ENCODE assay signal across 11 cellular contexts in genomic region chr22:49999063-49999900, GRCh38. TPM values are rescaled to one million over a fixed set of nuclear protein-coding genes. Genes with fewer than 3 reads are reported as not detected.
A peak's percentile ranks its signal among the peaks of the same experiment; 100 is the strongest.
DNase-seq lines count a peak whose midpoint lies in the region; ATAC-seq and TF ChIP-seq lines count a peak whose summit lies in the region.
"Had no signal": no experiment of that assay in that cellular context is flagged by ENCODE, and none has a peak within 500 bp of the region (broad histone marks: within the 10 kb centered on the region; RNA-seq: fewer than 3 reads in every experiment).

No MANE protein-coding gene starts in this region.

- H3K27me3 ChIP-seq in GM23248 (replicated peaks; ENCODE audit: insufficient read depth) = 0 out of 2 replicates have a peak, but pooled peaks cover 7% of the 10 kb centered on the region

- no peak overlapping the region for H3K4me2 ChIP-seq in GM23248 (ENCODE audit: unreplicated experiment)

- no peaks in the 10 kb centered on the region for H3K79me2 ChIP-seq in GM23248 (ENCODE audit: insufficient read depth)

- ATAC-seq in activated CD8-positive, alpha-beta T cell treated with anti-CD3 and anti-CD28 coated beads, Interleukin-2, amount 10 ng/mL, durations not matched to agents 7 days and 5 days = peak; percentile 27
- peak; percentile 59 to 70 for ATAC-seq in left cardiac atrium

- H3F3A ChIP-seq in GM23248 (ENCODE audit: insufficient read depth) = no peaks in the 10 kb centered on the region

- no peaks in the 10 kb centered on the region for H4K20me1 ChIP-seq in GM23248 (ENCODE audit: insufficient read depth)

- no peak overlapping the region for H3K27ac Mint-ChIP-seq in activated CD8-positive, alpha-beta T cell treated with anti-CD3 and anti-CD28 coated beads, Interleukin-2, amount 10 ng/mL, durations not matched to agents 7 days and 5 days
- no peak overlapping the region for H3K27ac Mint-ChIP-seq in progenitor cell of endocrine pancreas

- H3K9me3 Mint-ChIP-seq in activated CD8-positive, alpha-beta T cell treated with anti-CD3 and anti-CD28 coated beads, Interleukin-2, amount 10 ng/mL, durations not matched to agents 7 days and 5 days (ENCODE audit: insufficient read depth) = no peaks in the 10 kb centered on the region
- H3K9me3 Mint-ChIP-seq in progenitor cell of endocrine pancreas (ENCODE audit: low read depth) = no peaks in the 10 kb centered on the region

- no peaks in the 10 kb centered on the region for H3K4me1 ChIP-seq in GM23248 (ENCODE audit: insufficient read depth)

- peak; percentile 46 for DNase-seq in GM23248
- no peak for DNase-seq in activated CD8-positive, alpha-beta T cell treated with anti-CD3 and anti-CD28 coated beads, Interleukin-2, amount 10 ng/mL, durations not matched to agents 7 days and 5 days
- DNase-seq in left cardiac atrium = no peak
- DNase-seq in progenitor cell of endocrine pancreas (ENCODE audit: low spot score, unreplicated experiment) = peak; percentile 36
- no peak for DNase-seq in NOMO-1 treated with DMSO at 0.1 percent for 48 hours (lab: John Stamatoyannopoulos, UW; ENCODE audit: unreplicated experiment)
- DNase-seq in cortex of kidney (lab: John Stamatoyannopoulos, UW) = no peak
- no peak for DNase-seq in NCI-H1048 (lab: John Stamatoyannopoulos, UW)
- no peak for DNase-seq in NCI-H2171 (lab: John Stamatoyannopoulos, UW)
- DNase-seq: midbrain, NCI-H1436 treated with DMSO at 0.1 percent for 48 hours, T1000 had no signal

- H3K9me3 ChIP-seq in GM23248 (ENCODE audit: low read depth) = no peaks in the 10 kb centered on the region

- no peak overlapping the region for H3K4me3 ChIP-seq in GM23248

- H3K36me3 ChIP-seq in GM23248 (ENCODE audit: low read depth) = no peaks in the 10 kb centered on the region

- TF ChIP-seq CTCF in progenitor cell of endocrine pancreas (IDR thresholded peaks at IDR 0.05; ENCODE audit: unreplicated experiment) = no peak

- WGBS in GM23248 (ENCODE audit: low coverage in 1 of 2, low lambda C conversion rate in 2 of 2, missing lambda C conversion rate in 2 of 2), 2 experiments = 21 to 25% methylated on average over 33 to 34 of the region's 67 CpGs

- H3K36me3 Mint-ChIP-seq in activated CD8-positive, alpha-beta T cell treated with anti-CD3 and anti-CD28 coated beads, Interleukin-2, amount 10 ng/mL, durations not matched to agents 7 days and 5 days (ENCODE audit: low read depth) = no peaks in the 10 kb centered on the region
- no peaks in the 10 kb centered on the region for H3K36me3 Mint-ChIP-seq in progenitor cell of endocrine pancreas (ENCODE audit: insufficient read depth)

- in situ Hi-C loops in GM23248 (cut with MboI) = no loop called here

- H3K27me3 Mint-ChIP-seq in activated CD8-positive, alpha-beta T cell treated with anti-CD3 and anti-CD28 coated beads, Interleukin-2, amount 10 ng/mL, durations not matched to agents 7 days and 5 days (ENCODE audit: low read depth) = peaks cover 2% of the 10 kb centered on the region
- H3K27me3 Mint-ChIP-seq in progenitor cell of endocrine pancreas = peaks cover 30% of the 10 kb centered on the region

- H3K27ac ChIP-seq in GM23248 = no peak overlapping the region

- CTCF ChIA-PET in activated CD8-positive, alpha-beta T cell treated with anti-CD3 and anti-CD28 coated beads, Interleukin-2, amount 10 ng/mL, durations not matched to agents 7 days and 5 days (lab: Charles Lee) = no interaction called here

- POLR2A ChIA-PET in activated CD8-positive, alpha-beta T cell treated with anti-CD3 and anti-CD28 coated beads, Interleukin-2, amount 10 ng/mL, durations not matched to agents 7 days and 5 days (lab: Charles Lee) = no interaction called here

- no peak overlapping the region for H2AFZ ChIP-seq in GM23248

- H3K9me2 ChIP-seq in GM23248 (ENCODE audit: insufficient read depth) = no peaks in the 10 kb centered on the region

- H3K9ac ChIP-seq in GM23248 = no peak overlapping the region

- intact Hi-C loops in left cardiac atrium (cut with DNase I) = no loop called here

- H3K4me3 Mint-ChIP-seq in activated CD8-positive, alpha-beta T cell treated with anti-CD3 and anti-CD28 coated beads, Interleukin-2, amount 10 ng/mL, durations not matched to agents 7 days and 5 days = no peak overlapping the region
- H3K4me3 Mint-ChIP-seq in progenitor cell of endocrine pancreas (ENCODE audit: low read depth) = peak overlapping the region; percentile 41

- peaks cover 4% of the 10 kb centered on the region for H3K4me1 Mint-ChIP-seq in activated CD8-positive, alpha-beta T cell treated with anti-CD3 and anti-CD28 coated beads, Interleukin-2, amount 10 ng/mL, durations not matched to agents 7 days and 5 days (ENCODE audit: low read depth)
- no peaks in the 10 kb centered on the region for H3K4me1 Mint-ChIP-seq in progenitor cell of endocrine pancreas (ENCODE audit: low read depth)

RNA-seq across cellular contexts. Expression of gene IL17REL, which starts 13.3 kb away (rescaled TPM):
- total RNA-seq in GM23248 (2014; rRNA removed; shearing (Covaris generic)) = not detected in 2 replicates
- polyA plus RNA-seq in GM23248 (2016; fragmentation: Nextera tagmentation; extraction: Ambion mirVana) = not detected in 2 replicates
- total RNA-seq in activated CD8-positive, alpha-beta T cell treated with anti-CD3 and anti-CD28 coated beads, Interleukin-2, amount 10 ng/mL, durations not matched to agents 7 days and 5 days = not detected
- total RNA-seq in left cardiac atrium = not detected
- 0.10 TPM in 1 of 2 replicates, not detected in the other for total RNA-seq in progenitor cell of endocrine pancreas

RNA-seq across cellular contexts. Expression of gene PIM3, which starts 38.7 kb away (rescaled TPM):
- 16.2 and 17.3 TPM in 2 replicates for total RNA-seq in GM23248 (2014; rRNA removed; shearing (Covaris generic))
- 10.8 TPM in 2 replicates for polyA plus RNA-seq in GM23248 (2016; fragmentation: Nextera tagmentation; extraction: Ambion mirVana)
- total RNA-seq in activated CD8-positive, alpha-beta T cell treated with anti-CD3 and anti-CD28 coated beads, Interleukin-2, amount 10 ng/mL, durations not matched to agents 7 days and 5 days = 10 to 100 TPM; 45.1 to 45.7 TPM
- total RNA-seq in left cardiac atrium (10 to 100 TPM; 44.1 to 66.8 TPM), progenitor cell of endocrine pancreas (17.4 and 19.0 TPM in 2 replicates)

RNA-seq across cellular contexts. Expression of gene TTLL8, which starts 58.8 kb away (rescaled TPM):
- total RNA-seq in GM23248 (2014; rRNA removed; shearing (Covaris generic)) = not detected in 2 replicates
- not detected in 2 replicates for polyA plus RNA-seq in GM23248 (2016; fragmentation: Nextera tagmentation; extraction: Ambion mirVana)
- not detected for total RNA-seq in activated CD8-positive, alpha-beta T cell treated with anti-CD3 and anti-CD28 coated beads, Interleukin-2, amount 10 ng/mL, durations not matched to agents 7 days and 5 days
- not detected for total RNA-seq in left cardiac atrium
- total RNA-seq in progenitor cell of endocrine pancreas = not detected in 2 replicates

Comparison
In these comparisons a context has a peak if more than half of its experiments do, and no peak if none do; other contexts are left out.
1. DNase-seq: peak in GM23248 (single experiment) and progenitor cell of endocrine pancreas (single experiment); none in activated CD8-positive, alpha-beta T cell treated with anti-CD3 and anti-CD28 coated beads, Interleukin-2, amount 10 ng/mL, durations not matched to agents 7 days and 5 days (single experiment), left cardiac atrium (single experiment), NOMO-1 treated with DMSO at 0.1 percent for 48 hours (single experiment), cortex of kidney (single experiment), NCI-H1048 (single experiment) and NCI-H2171 (single experiment).